11 cellular contexts compared by ENCODE assay signal in genomic region chr13:34021619-34022018, GRCh38.
"Had no signal": no experiment of that assay in that cellular context is flagged by ENCODE, and none has a peak within 500 bp of the region (broad histone marks: within the 10 kb centered on the region; RNA-seq: fewer than 3 reads in every experiment).

No MANE protein-coding gene starts in this region.

- H3K9me3 ChIP-seq: HAP-1 had no signal

- H3K36me3 ChIP-seq: HAP-1 had no signal

- H3K4me3 ChIP-seq: GM23248, GM23338, HAP-1 had no signal

- H3K4me1 ChIP-seq: HAP-1 had no signal

- ATAC-seq: GM23338, HCT116 had no signal

- H3K9ac ChIP-seq: GM23248 had no signal

- H3K4me3 Mint-ChIP-seq: GM23338, H9, HFFc6 had no signal

- DNase-seq: GM23248, GOT3, H7, H9, HCEC 1CT, HFFc6 had no signal

- H3K27ac ChIP-seq: GM23248 had no signal

- H3K4me1 Mint-ChIP-seq: GM23338, H9 had no signal

- H2AFZ ChIP-seq: GM23248, GM23338 had no signal

- H3K27ac Mint-ChIP-seq: GM23338, H9, HFFc6 had no signal

- H3K4me2 ChIP-seq: GM23338 had no signal

- FAIRE-seq: H1, H54 had no signal
